8 cellular contexts compared by ENCODE assay signal in the genomic region with DNA sequence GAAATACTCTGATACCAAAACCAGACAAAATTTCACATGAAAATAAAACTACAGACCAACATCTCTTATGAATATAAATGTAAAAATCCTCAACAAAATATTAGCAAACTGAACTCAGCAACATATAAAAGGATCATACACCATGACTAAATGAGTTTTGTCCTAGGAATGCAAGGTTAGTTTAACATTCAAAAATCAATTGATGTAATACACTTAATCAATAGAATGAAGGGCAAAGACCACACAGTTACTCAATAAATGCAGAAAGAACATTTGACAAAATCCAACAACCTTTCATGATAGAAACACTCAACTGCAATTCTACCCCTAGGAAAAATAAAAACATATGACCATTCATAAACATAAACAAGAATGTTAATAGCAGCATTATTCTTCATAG.
"Had no signal": no experiment of that assay in that cellular context is flagged by ENCODE, and none has a peak within 500 bp of the region (broad histone marks: within the 10 kb centered on the region; RNA-seq: fewer than 3 reads in every experiment).

No MANE protein-coding gene starts in this region.

- H3K9ac ChIP-seq: GM23248 had no signal

- H3K36me3 ChIP-seq: HAP-1 had no signal

- DNase-seq: GM23248, GOT3, H7, HFFc6, KG1 had no signal

- H3K4me1 ChIP-seq: HAP-1 had no signal

- H3K27ac ChIP-seq: GM23248, HL-60 had no signal

- H3K9me3 ChIP-seq: HAP-1 had no signal

- H3K4me3 ChIP-seq: GM23248, HAP-1 had no signal

- H2AFZ ChIP-seq: GM23248 had no signal

- ATAC-seq: HCT116 had no signal
